13 cellular contexts compared by ENCODE assay signal in genomic region chr5:134146651-134147544, GRCh38. TPM values are rescaled to one million over a fixed set of nuclear protein-coding genes. Genes with fewer than 3 reads are reported as not detected.
DNase-seq lines count a peak whose midpoint lies in the region; ATAC-seq and TF ChIP-seq lines count a peak whose summit lies in the region.
"Had no signal": no experiment of that assay in that cellular context is flagged by ENCODE, and none has a peak within 500 bp of the region (broad histone marks: within the 10 kb centered on the region; RNA-seq: fewer than 3 reads in every experiment).

No MANE protein-coding gene starts in this region.

- CTCF ChIA-PET in activated CD4-positive, alpha-beta memory T cell treated with anti-CD3 and anti-CD28 coated beads for 36 hours (lab: Charles Lee), result interaction anchor here (0.7 to 28.4 kb wide), 14 partner anchors 8 to 183 kb away, joined by 3 to 981 read pairs (median 6); partner anchors contain the start of gene TCF7
- CTCF ChIA-PET in activated CD4-positive, alpha-beta memory T cell treated with anti-CD3 and anti-CD28 coated beads, Interleukin-2, amount 10 ng/mL, durations not matched to agents 7 days and 5 days (lab: Charles Lee), result interaction anchor here (0.5 to 19.9 kb wide), 11 partner anchors 8 to 460 kb away, joined by 3 to 348 read pairs (median 3); no protein-coding TSS in a partner anchor
- CTCF ChIA-PET in HEK293 (lab: Yijun Ruan, JAX), result interaction anchor here (0.8 to 12.3 kb wide), 10 partner anchors 9 to 106 kb away, joined by 3 to 196 read pairs (median 4); no protein-coding TSS in a partner anchor
- CTCF ChIA-PET in naive thymus-derived CD4-positive, alpha-beta T cell (lab: Charles Lee), result interaction anchor here (0.6 to 28.5 kb wide), 19 partner anchors 9 to 120 kb away, joined by 3 to 394 read pairs (median 4); partner anchors contain the start of gene TCF7

- DNase-seq in activated CD4-positive, alpha-beta memory T cell treated with anti-CD3 and anti-CD28 coated beads for 36 hours, result no peak
- DNase-seq in activated CD4-positive, alpha-beta memory T cell treated with anti-CD3 and anti-CD28 coated beads, Interleukin-2, amount 10 ng/mL, durations not matched to agents 7 days and 5 days, result no peak
- DNase-seq in central memory CD8-positive, alpha-beta T cell (ENCODE audit: low spot score in 2 of 2), result no peak
- DNase-seq in naive thymus-derived CD4-positive, alpha-beta T cell, result peak in 2 of 9 donors; percentile 15 to 35
- DNase-seq in stimulated activated CD4-positive, alpha-beta T cell treated with anti-CD3 and anti-CD28 coated beads, Interleukin-15, amount 100 ng/mL, for 24 hours, result no peak
- no peak for DNase-seq in thyroid gland
- DNase-seq: activated T-cell treated with anti-CD3 and anti-CD28 coated beads, Interleukin-2, amount 50 U/mL, for 48 hours; NCI-H2029 treated with DMSO at 0.1 percent for 48 hours; NCI-H748 treated with DMSO at 0.1 percent for 48 hours; SIG-M5 had no signal

- POLR2A ChIA-PET in activated CD4-positive, alpha-beta memory T cell treated with anti-CD3 and anti-CD28 coated beads for 36 hours (lab: Charles Lee), result interaction anchor here (1.6 kb wide), 1 partner anchor 30 kb away, joined by 5 read pairs; the partner anchor contains the start of gene SKP1
- POLR2A ChIA-PET in activated CD4-positive, alpha-beta memory T cell treated with anti-CD3 and anti-CD28 coated beads, Interleukin-2, amount 10 ng/mL, durations not matched to agents 7 days and 5 days (lab: Charles Lee), result interaction anchor here (0.6 to 2.3 kb wide), 5 partner anchors 9 to 42 kb away, joined by 3 to 11 read pairs (median 3); partner anchors contain the start of gene SKP1
- POLR2A ChIA-PET in HEK293 (lab: Yijun Ruan, JAX), result interaction anchor here (1.2 kb wide), 1 partner anchor 107 kb away, joined by 4 read pairs; no protein-coding TSS in a partner anchor
- POLR2A ChIA-PET in naive thymus-derived CD4-positive, alpha-beta T cell (lab: Charles Lee), result interaction anchor here (0.6 to 48.2 kb wide), 8 partner anchors 10 to 439 kb away, joined by 3 to 1333 read pairs (median 9); partner anchors contain the start of genes SKP1 and VDAC1

- WGBS in thyroid gland, 2 donors, result 93 to 95% methylated on average over 4 of the region's 4 CpGs

- no peaks in the 10 kb centered on the region for H3K9me3 Mint-ChIP-seq in activated CD4-positive, alpha-beta memory T cell treated with anti-CD3 and anti-CD28 coated beads for 36 hours
- H3K9me3 Mint-ChIP-seq in activated CD4-positive, alpha-beta memory T cell treated with anti-CD3 and anti-CD28 coated beads, Interleukin-2, amount 10 ng/mL, durations not matched to agents 7 days and 5 days, result no peaks in the 10 kb centered on the region
- H3K9me3 Mint-ChIP-seq in central memory CD8-positive, alpha-beta T cell, result no peaks in the 10 kb centered on the region
- peaks cover 0 to 4% (median 0%) of the 10 kb centered on the region in 11 donors for H3K9me3 Mint-ChIP-seq in naive thymus-derived CD4-positive, alpha-beta T cell

- TF ChIP-seq CTCF in HEK293 (tag by site-specific recombination; IDR thresholded peaks at IDR 0.05) (no peak), thyroid gland (IDR thresholded peaks at IDR 0.05) (no peak)

- TF ChIP-seq POLR2A in thyroid gland (IDR thresholded peaks at IDR 0.05), result no peak

- H3K9me3 ChIP-seq in HEK293 (ENCODE audit: control insufficient read depth, insufficient read depth, low read depth, low read length), result no peaks in the 10 kb centered on the region
- H3K9me3 ChIP-seq in naive thymus-derived CD4-positive, alpha-beta T cell (ENCODE audit: control insufficient read depth in 2 of 3, low read length in 3 of 3), result no peaks in the 10 kb centered on the region
- no peaks in the 10 kb centered on the region for H3K9me3 ChIP-seq in thyroid gland
- H3K9me3 ChIP-seq: A549 had no signal

- H3K4me1 ChIP-seq in HEK293 (ENCODE audit: control insufficient read depth, insufficient read depth, low read length), result peaks cover 9% of the 10 kb centered on the region; the same call in 1 of the 2 replicates
- peaks cover 5 to 30% of the 10 kb centered on the region in 2 donors for H3K4me1 ChIP-seq in naive thymus-derived CD4-positive, alpha-beta T cell (ENCODE audit: control insufficient read depth in 2 of 2, insufficient read depth in 2 of 2, low read length in 2 of 2)
- peaks cover 17 to 24% of the 10 kb centered on the region in 2 donors for H3K4me1 ChIP-seq in thyroid gland

- peaks cover 56% of the 10 kb centered on the region for H3K36me3 Mint-ChIP-seq in activated CD4-positive, alpha-beta memory T cell treated with anti-CD3 and anti-CD28 coated beads for 36 hours
- H3K36me3 Mint-ChIP-seq in activated CD4-positive, alpha-beta memory T cell treated with anti-CD3 and anti-CD28 coated beads, Interleukin-2, amount 10 ng/mL, durations not matched to agents 7 days and 5 days (ENCODE audit: low read depth), result peaks cover 49% of the 10 kb centered on the region
- H3K36me3 Mint-ChIP-seq in central memory CD8-positive, alpha-beta T cell (ENCODE audit: insufficient read depth), result peaks cover 81% of the 10 kb centered on the region
- H3K36me3 Mint-ChIP-seq in naive thymus-derived CD4-positive, alpha-beta T cell, result peaks cover 0 to 39% (median 36%) of the 10 kb centered on the region in 5 donors

- no peak overlapping the region for H3K27ac ChIP-seq in HEK293 (ENCODE audit: extremely low read depth, low read depth, low read length)
- H3K27ac ChIP-seq in naive thymus-derived CD4-positive, alpha-beta T cell (ENCODE audit: low read depth, low read length), result peak overlapping the region; percentile 41
- no peak overlapping the region for H3K27ac ChIP-seq in thyroid gland
- H3K27ac ChIP-seq: A549 had no signal

- H3K4me3 Mint-ChIP-seq in activated CD4-positive, alpha-beta memory T cell treated with anti-CD3 and anti-CD28 coated beads for 36 hours, result no peak overlapping the region
- no peak overlapping the region for H3K4me3 Mint-ChIP-seq in activated CD4-positive, alpha-beta memory T cell treated with anti-CD3 and anti-CD28 coated beads, Interleukin-2, amount 10 ng/mL, durations not matched to agents 7 days and 5 days
- no peak overlapping the region for H3K4me3 Mint-ChIP-seq in central memory CD8-positive, alpha-beta T cell
- H3K4me3 Mint-ChIP-seq in naive thymus-derived CD4-positive, alpha-beta T cell, result peak overlapping the region in 4 of 10 donors; percentile 29 to 56 (median 35)

- H3K4me1 Mint-ChIP-seq in activated CD4-positive, alpha-beta memory T cell treated with anti-CD3 and anti-CD28 coated beads for 36 hours (ENCODE audit: low read depth), result peaks cover 29% of the 10 kb centered on the region
- peaks cover 8% of the 10 kb centered on the region for H3K4me1 Mint-ChIP-seq in activated CD4-positive, alpha-beta memory T cell treated with anti-CD3 and anti-CD28 coated beads, Interleukin-2, amount 10 ng/mL, durations not matched to agents 7 days and 5 days
- peaks cover 26% of the 10 kb centered on the region for H3K4me1 Mint-ChIP-seq in central memory CD8-positive, alpha-beta T cell
- H3K4me1 Mint-ChIP-seq in naive thymus-derived CD4-positive, alpha-beta T cell, result peaks cover 24 to 67% (median 49%) of the 10 kb centered on the region in 7 donors

- H3K4me3 ChIP-seq in HEK293 (ENCODE audit: low read depth, low read length), result no peak overlapping the region
- no peak overlapping the region for H3K4me3 ChIP-seq in naive thymus-derived CD4-positive, alpha-beta T cell (ENCODE audit: low read length)
- H3K4me3 ChIP-seq in thyroid gland (replicated peaks in 1 of 3), result no peak overlapping the region
- H3K4me3 ChIP-seq: A549 had no signal

- H3K27me3 ChIP-seq in naive thymus-derived CD4-positive, alpha-beta T cell (ENCODE audit: control insufficient read depth in 2 of 2, insufficient read depth in 2 of 2, low read length in 2 of 2), result no peaks in the 10 kb centered on the region
- no peaks in the 10 kb centered on the region for H3K27me3 ChIP-seq in thyroid gland

- H3K36me3 ChIP-seq in HEK293 (ENCODE audit: control insufficient read depth in 2 of 2, insufficient read depth in 1 of 2, low read length in 2 of 2) (peaks cover 4 to 94% of the 10 kb centered on the region in 2 experiments), thyroid gland (peaks cover 22 to 41% of the 10 kb centered on the region in 2 donors)
- H3K36me3 ChIP-seq in naive thymus-derived CD4-positive, alpha-beta T cell (ENCODE audit: control insufficient read depth in 2 of 3, insufficient read depth in 3 of 3, low read length in 3 of 3), result peaks cover 36 to 58% (median 39%) of the 10 kb centered on the region in 3 experiments

- H3K27ac Mint-ChIP-seq in activated CD4-positive, alpha-beta memory T cell treated with anti-CD3 and anti-CD28 coated beads for 36 hours, result peak overlapping the region; percentile 59
- H3K27ac Mint-ChIP-seq in activated CD4-positive, alpha-beta memory T cell treated with anti-CD3 and anti-CD28 coated beads, Interleukin-2, amount 10 ng/mL, durations not matched to agents 7 days and 5 days, result no peak overlapping the region
- peak overlapping the region; percentile 78 for H3K27ac Mint-ChIP-seq in central memory CD8-positive, alpha-beta T cell (ENCODE audit: low read depth)
- H3K27ac Mint-ChIP-seq in naive thymus-derived CD4-positive, alpha-beta T cell, result peak overlapping the region; percentile 60 to 92 (median 83)

- no peak for ATAC-seq in central memory CD8-positive, alpha-beta T cell (replicated peaks; ENCODE audit: extremely low read depth, poor library complexity, severe bottlenecking)
- no peak for ATAC-seq in naive thymus-derived CD4-positive, alpha-beta T cell
- no peak for ATAC-seq in GM21528 (IDR thresholded peaks at IDR 0.05; ENCODE audit: low FRiP score, unreplicated experiment)

- intact Hi-C loops in activated CD4-positive, alpha-beta memory T cell treated with anti-CD3 and anti-CD28 coated beads for 36 hours (cut with micrococcal nuclease), result no loop called here
- intact Hi-C loops in naive thymus-derived CD4-positive, alpha-beta T cell (cut with micrococcal nuclease), result loop anchor here in 1 of 2 donors (1.0 kb wide), 1 partner anchor 108 kb away; no protein-coding TSS in a partner anchor
- intact Hi-C loops in thyroid gland (cut with DNase I), result no loop called here

- H3K27me3 Mint-ChIP-seq in activated CD4-positive, alpha-beta memory T cell treated with anti-CD3 and anti-CD28 coated beads for 36 hours, result no peaks in the 10 kb centered on the region
- no peaks in the 10 kb centered on the region for H3K27me3 Mint-ChIP-seq in activated CD4-positive, alpha-beta memory T cell treated with anti-CD3 and anti-CD28 coated beads, Interleukin-2, amount 10 ng/mL, durations not matched to agents 7 days and 5 days
- H3K27me3 Mint-ChIP-seq in central memory CD8-positive, alpha-beta T cell, result no peaks in the 10 kb centered on the region
- H3K27me3 Mint-ChIP-seq in naive thymus-derived CD4-positive, alpha-beta T cell, result no peaks in the 10 kb centered on the region

RNA-seq across cellular contexts. Expression of gene SKP1, which starts 29.9 kb away (rescaled TPM):
- 100 to 1,000 TPM; 284 to 286 TPM for total RNA-seq in activated CD4-positive, alpha-beta memory T cell treated with anti-CD3 and anti-CD28 coated beads for 36 hours
- 100 to 1,000 TPM; 197 to 205 TPM for total RNA-seq in activated CD4-positive, alpha-beta memory T cell treated with anti-CD3 and anti-CD28 coated beads, Interleukin-2, amount 10 ng/mL, durations not matched to agents 7 days and 5 days
- total RNA-seq in naive thymus-derived CD4-positive, alpha-beta T cell, result 100 to 1,000 TPM; 224 to 287 (median 268) TPM
- 1,000 to 10,000 TPM; 1,257 to 1,361 TPM for polyA plus RNA-seq in naive thymus-derived CD4-positive, alpha-beta T cell
- 100 to 1,000 TPM; 234 to 418 (median 346) TPM for total RNA-seq in thyroid gland

RNA-seq across cellular contexts. Expression of gene TCF7, which starts 32.4 kb away (rescaled TPM):
- total RNA-seq in activated CD4-positive, alpha-beta memory T cell treated with anti-CD3 and anti-CD28 coated beads for 36 hours, result 10 to 100 TPM; 59.3 to 65.6 TPM
- 10 to 100 TPM; 19.2 to 21.9 TPM for total RNA-seq in activated CD4-positive, alpha-beta memory T cell treated with anti-CD3 and anti-CD28 coated beads, Interleukin-2, amount 10 ng/mL, durations not matched to agents 7 days and 5 days
- 1,000 to 10,000 TPM in 2 of 5 experiments, 100 to 1,000 TPM in 3; 203 to 1,066 (median 643) TPM for total RNA-seq in naive thymus-derived CD4-positive, alpha-beta T cell
- 100 to 1,000 TPM; 356 to 560 TPM for polyA plus RNA-seq in naive thymus-derived CD4-positive, alpha-beta T cell
- total RNA-seq in thyroid gland, result 10 to 100 TPM in 1 of 4 donors, 1 to 10 TPM in 3; 7.4 to 11.8 (median 8.9) TPM
